Comparison of ENCODE assay signal across 10 cellular contexts in the genomic region with DNA sequence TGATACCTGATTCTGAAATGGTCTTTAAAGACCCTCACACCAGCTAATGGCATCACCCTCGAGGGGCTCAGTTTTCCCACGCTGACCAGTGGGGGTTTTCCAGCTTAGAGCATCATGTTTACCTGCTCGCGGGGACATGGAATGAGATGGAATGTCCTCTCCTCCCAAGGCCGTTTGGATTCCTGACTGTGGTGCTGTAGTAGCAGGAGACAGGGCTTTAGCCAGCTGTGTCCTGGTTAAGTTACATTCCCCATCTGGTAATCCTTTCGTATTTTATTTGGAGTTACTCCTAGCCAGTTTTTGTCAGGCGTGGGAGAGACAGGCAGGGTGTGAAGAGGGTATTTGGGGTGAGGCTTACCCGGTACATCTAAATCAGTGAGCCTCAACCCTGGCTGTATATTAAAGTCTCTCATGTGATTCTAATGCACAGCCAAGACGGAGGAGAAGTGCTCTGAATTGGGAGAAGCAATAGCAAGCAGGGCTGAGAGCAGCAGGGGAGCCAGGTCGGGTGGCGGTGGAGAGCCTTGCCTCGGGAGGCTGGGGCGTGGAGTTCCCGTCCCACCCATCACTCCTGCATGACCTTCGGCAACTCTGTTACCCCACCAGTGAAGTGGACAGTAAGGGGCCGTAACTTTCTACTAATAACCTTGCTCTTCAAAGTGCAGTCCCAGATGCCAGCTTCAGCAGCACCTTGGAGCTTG. TPM values are rescaled to one million over a fixed set of nuclear protein-coding genes. Genes with fewer than 3 reads are reported as not detected.
DNase-seq lines count a peak whose midpoint lies in the region; ATAC-seq and TF ChIP-seq lines count a peak whose summit lies in the region.
"Had no signal": no experiment of that assay in that cellular context is flagged by ENCODE, and none has a peak within 500 bp of the region (broad histone marks: within the 10 kb centered on the region; RNA-seq: fewer than 3 reads in every experiment).

No MANE protein-coding gene starts in this region.

- intact Hi-C loops in IMR-90 (cut with micrococcal nuclease): no loop called here

- in situ Hi-C loops in IMR-90 (cut with MboI; ENCODE audit: low sequenced_read_pairs): no loop called here

- 0 out of 2 replicates have a peak overlapping the region, but pooled peaks have one; percentile 15 for H3K4ac ChIP-seq in IMR-90 (ENCODE audit: low read depth, low read length)

- POLR2A ChIA-PET in IMR-90 (lab: Charles Lee; ENCODE audit: unreplicated experiment): interaction anchor here (0.5 kb wide), 1 partner anchor 75 kb away, joined by 3 read pairs; no protein-coding TSS in a partner anchor

- peak overlapping the region; percentile 39; the same call in 1 of the 2 replicates for H2AK5ac ChIP-seq in IMR-90 (ENCODE audit: low read depth, low read length)

- peaks cover 23% of the 10 kb centered on the region for H3K4me1 Mint-ChIP-seq in T-helper 2 cell treated with Interferon-gamma antibody and Interleukin-4, amounts not matched to agents 5 μg/mL and 100 μg/mL, for 36 hours (ENCODE audit: low read depth)

- no peak overlapping the region for H2BK15ac ChIP-seq in IMR-90 (ENCODE audit: low read depth, low read length)

- no peak overlapping the region for H2BK120ac ChIP-seq in IMR-90 (ENCODE audit: low read depth, low read length)

- no peaks in the 10 kb centered on the region for H3K27me3 Mint-ChIP-seq in T-helper 2 cell treated with Interferon-gamma antibody and Interleukin-4, amounts not matched to agents 5 μg/mL and 100 μg/mL, for 36 hours (ENCODE audit: low read depth)

- H2BK5ac ChIP-seq in IMR-90 (ENCODE audit: low read depth, low read length, poor library complexity, severe bottlenecking): no peak overlapping the region

- H3K36me3 ChIP-seq in IMR-90 (ENCODE audit: control insufficient read depth, insufficient read depth, low read length) (peaks cover 31% of the 10 kb centered on the region), muscle layer of duodenum (ENCODE audit: control insufficient read depth in 1 of 2, insufficient read depth in 2 of 2, low read length in 2 of 2) (peaks cover 0 to 8% of the 10 kb centered on the region in 2 donors), thoracic aorta (peaks cover 8% of the 10 kb centered on the region)

- dilution Hi-C loops in IMR-90 (cut with HindIII; ENCODE audit: low sequenced_read_pairs, unreplicated experiment): no loop called here

- peaks cover 31% of the 10 kb centered on the region; the same call in 1 of the 2 replicates for H4K20me1 ChIP-seq in IMR-90 (ENCODE audit: insufficient read depth, low read length)

- CTCF ChIA-PET in IMR-90 (lab: Yijun Ruan, JAX): interaction anchor here (0.6 kb wide), 1 partner anchor 142 kb away, joined by 4 read pairs; no protein-coding TSS in a partner anchor

- DNase-seq in IMR-90: no peak
- peak; percentile 40 for DNase-seq in choroid plexus epithelial cell (ENCODE audit: low read depth)
- no peak for DNase-seq in thoracic aorta (ENCODE audit: low spot score)
- DNase-seq in NCI-H510A (lab: John Stamatoyannopoulos, UW): no peak
- no peak for DNase-seq in GOT3 (lab: John Stamatoyannopoulos, UW)
- no peak for DNase-seq in T-helper 2 cell treated with Interferon-gamma antibody and Interleukin-4, amounts not matched to agents 5 μg/mL and 100 μg/mL, for 36 hours (ENCODE audit: low spot score)
- DNase-seq: stimulated activated naive CD4-positive, alpha-beta T cell; T1000 had no signal

- peaks cover 3% of the 10 kb centered on the region for H3K36me3 Mint-ChIP-seq in T-helper 2 cell treated with Interferon-gamma antibody and Interleukin-4, amounts not matched to agents 5 μg/mL and 100 μg/mL, for 36 hours (ENCODE audit: low read depth)

- H3K4me1 ChIP-seq in IMR-90 (ENCODE audit: control insufficient read depth, insufficient read depth, low read length): peaks cover 15% of the 10 kb centered on the region
- peaks cover 31 to 38% of the 10 kb centered on the region in 2 donors for H3K4me1 ChIP-seq in muscle layer of duodenum (ENCODE audit: control insufficient read depth in 1 of 2, insufficient read depth in 2 of 2, low read length in 2 of 2)
- peaks cover 31 to 66% of the 10 kb centered on the region in 2 donors for H3K4me1 ChIP-seq in thoracic aorta (ENCODE audit: control insufficient read depth in 1 of 2, low read depth in 2 of 2)

- TF ChIP-seq POLR2A in IMR-90 (IDR thresholded peaks at IDR 0.05; ENCODE audit: low read depth, low read length): no peak

- no peak overlapping the region for H2AK9ac ChIP-seq in IMR-90 (replicated peaks; ENCODE audit: low read depth, low read length, poor library complexity)

- H3K56ac ChIP-seq in IMR-90 (ENCODE audit: extremely low read depth, insufficient read depth, low read length): no peak overlapping the region

- H3K27me3 ChIP-seq in IMR-90 (ENCODE audit: control insufficient read depth, insufficient read depth, low read length): no peaks in the 10 kb centered on the region
- H3K27me3 ChIP-seq in muscle layer of duodenum (ENCODE audit: low read depth, low read length): no peaks in the 10 kb centered on the region
- H3K27me3 ChIP-seq in thoracic aorta (replicated peaks; ENCODE audit: insufficient read depth): no peaks in the 10 kb centered on the region

- no peak for TF ChIP-seq RAD21 in IMR-90 (IDR thresholded peaks at IDR 0.05; ENCODE audit: low read length)

- no peak overlapping the region for H2AFZ ChIP-seq in IMR-90 (replicated peaks; ENCODE audit: low read length, poor library complexity)

- BruUV-seq in IMR-90 (replicated peaks; lab: Mats Ljungman, UMichigan): no TSS peak

- H3K9me3 Mint-ChIP-seq in T-helper 2 cell treated with Interferon-gamma antibody and Interleukin-4, amounts not matched to agents 5 μg/mL and 100 μg/mL, for 36 hours: no peaks in the 10 kb centered on the region

- H3K4me3 Mint-ChIP-seq in T-helper 2 cell treated with Interferon-gamma antibody and Interleukin-4, amounts not matched to agents 5 μg/mL and 100 μg/mL, for 36 hours: no peak overlapping the region

- H3K9me3 ChIP-seq in IMR-90 (ENCODE audit: control insufficient read depth, insufficient read depth, low read length): no peaks in the 10 kb centered on the region
- no peaks in the 10 kb centered on the region for H3K9me3 ChIP-seq in muscle layer of duodenum (ENCODE audit: control insufficient read depth in 1 of 2, low read length in 2 of 2)
- no peaks in the 10 kb centered on the region for H3K9me3 ChIP-seq in thoracic aorta

- no peak overlapping the region for H2BK20ac ChIP-seq in IMR-90 (ENCODE audit: low read depth, low read length)

- peaks cover 12 to 92% of the 10 kb centered on the region in 2 experiments; a peak in 3 of 4 replicates for H3K79me1 ChIP-seq in IMR-90 (ENCODE audit: low read depth in 1 of 2, low read length in 2 of 2)

- peak overlapping the region; percentile 27; the same call in 1 of the 2 replicates for H4K91ac ChIP-seq in IMR-90 (ENCODE audit: insufficient read depth, low read depth, low read length)

- no peak overlapping the region for H3K4me3 ChIP-seq in IMR-90 (ENCODE audit: insufficient read depth, low read depth, low read length)
- no peak overlapping the region for H3K4me3 ChIP-seq in choroid plexus epithelial cell (ENCODE audit: low read depth, low read length)
- peak overlapping the region in 1 of 2 donors; percentile 10 for H3K4me3 ChIP-seq in muscle layer of duodenum (ENCODE audit: low read depth in 1 of 2, low read length in 2 of 2)
- H3K4me3 ChIP-seq in thoracic aorta: peak overlapping the region; percentile 41

- H4K8ac ChIP-seq in IMR-90 (ENCODE audit: low read depth in 2 of 2, low read length in 2 of 2): peak overlapping the region in 1 of 2 experiments; percentile 34; a peak in 1 of 4 replicates

- H4K5ac ChIP-seq in IMR-90 (ENCODE audit: low read depth, low read length): no peak overlapping the region

- TF ChIP-seq CTCF in IMR-90 (conservative IDR thresholded peaks at IDR 0.05; ENCODE audit: low read depth, low read length) (no peak), choroid plexus epithelial cell (conservative IDR thresholded peaks at IDR 0.05; ENCODE audit: low read depth, low read length) (no peak), thoracic aorta (IDR thresholded peaks at IDR 0.05) (no peak)

- WGBS in IMR-90 (ENCODE audit: extremely low coverage in 2 of 2, insufficient read length in 1 of 2), 2 experiments: 82% methylated on average over 6 of the region's 16 CpGs; no CpG with 5 or more reads in 1 of the 2 experiments

- peak; percentile 42 for ATAC-seq in IMR-90 (ENCODE audit: low read depth)
- ATAC-seq in thoracic aorta (ENCODE audit: insufficient number of reproducible peaks, low FRiP score, low read depth): no peak
- no peak for ATAC-seq in GM21786 (IDR thresholded peaks at IDR 0.05; ENCODE audit: unreplicated experiment)

- H3K9me1 ChIP-seq in IMR-90 (ENCODE audit: insufficient read depth, low read length): peaks cover 30% of the 10 kb centered on the region

- no peak overlapping the region for H3K27ac Mint-ChIP-seq in T-helper 2 cell treated with Interferon-gamma antibody and Interleukin-4, amounts not matched to agents 5 μg/mL and 100 μg/mL, for 36 hours

- H3K14ac ChIP-seq in IMR-90 (replicated peaks; ENCODE audit: low read depth, low read length): no peak overlapping the region

- no peak overlapping the region for H3K18ac ChIP-seq in IMR-90 (ENCODE audit: low read depth, low read length)

- H3K27ac ChIP-seq in IMR-90 (ENCODE audit: insufficient read depth, low read length): no peak overlapping the region
- H3K27ac ChIP-seq in muscle layer of duodenum (ENCODE audit: low read length): peak overlapping the region; percentile 70
- peak overlapping the region; percentile 57 to 81 for H3K27ac ChIP-seq in thoracic aorta

- no peak overlapping the region for H3K4me2 ChIP-seq in IMR-90 (ENCODE audit: low read depth, low read length)

- no peak overlapping the region for H3K9ac ChIP-seq in IMR-90 (ENCODE audit: low read depth, low read length)

- H3K23ac ChIP-seq in IMR-90 (ENCODE audit: low read depth, low read length): no peak overlapping the region

TF ChIP-seq in IMR-90, 13 proteins besides CTCF, POLR2A, EP300 and RAD21 (continues in another document):
- TF ChIP-seq, protein P1, sequence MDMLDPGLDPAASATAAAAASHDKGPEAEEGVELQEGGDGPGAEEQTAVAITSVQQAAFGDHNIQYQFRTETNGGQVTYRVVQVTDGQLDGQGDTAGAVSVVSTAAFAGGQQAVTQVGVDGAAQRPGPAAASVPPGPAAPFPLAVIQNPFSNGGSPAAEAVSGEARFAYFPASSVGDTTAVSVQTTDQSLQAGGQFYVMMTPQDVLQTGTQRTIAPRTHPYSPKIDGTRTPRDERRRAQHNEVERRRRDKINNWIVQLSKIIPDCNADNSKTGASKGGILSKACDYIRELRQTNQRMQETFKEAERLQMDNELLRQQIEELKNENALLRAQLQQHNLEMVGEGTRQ (IDR thresholded peaks at IDR 0.05; ENCODE audit: low read depth, low read length): no peak
- TF ChIP-seq CEBPB (IDR thresholded peaks at IDR 0.05; ENCODE audit: low read depth, low read length): no peak
- no peak for TF ChIP-seq MAFK (IDR thresholded peaks at IDR 0.05; ENCODE audit: low read depth, low read length)

RNA-seq across cellular contexts. Expression of a gene that starts 6.2 kb away (rescaled TPM):
- 124 and 134 TPM in 2 replicates for total RNA-seq in IMR-90 (2012; rRNA removed)
- polyA plus RNA-seq in IMR-90 (2012; rRNA removed): 185 and 192 TPM in 2 replicates
- 59.2 and 179 TPM in 2 replicates for polyA plus RNA-seq in IMR-90 (2012; cell fraction: cytosol; rRNA removed)
- polyA plus RNA-seq in IMR-90 (2012; cell fraction: nucleus; rRNA removed; ENCODE audit: low replicate concordance): 128 and 132 TPM in 2 replicates
- 100 to 1,000 TPM; 141 to 230 TPM for total RNA-seq in thoracic aorta
